ENCODE assay signal across 9 cellular contexts in the genomic region with DNA sequence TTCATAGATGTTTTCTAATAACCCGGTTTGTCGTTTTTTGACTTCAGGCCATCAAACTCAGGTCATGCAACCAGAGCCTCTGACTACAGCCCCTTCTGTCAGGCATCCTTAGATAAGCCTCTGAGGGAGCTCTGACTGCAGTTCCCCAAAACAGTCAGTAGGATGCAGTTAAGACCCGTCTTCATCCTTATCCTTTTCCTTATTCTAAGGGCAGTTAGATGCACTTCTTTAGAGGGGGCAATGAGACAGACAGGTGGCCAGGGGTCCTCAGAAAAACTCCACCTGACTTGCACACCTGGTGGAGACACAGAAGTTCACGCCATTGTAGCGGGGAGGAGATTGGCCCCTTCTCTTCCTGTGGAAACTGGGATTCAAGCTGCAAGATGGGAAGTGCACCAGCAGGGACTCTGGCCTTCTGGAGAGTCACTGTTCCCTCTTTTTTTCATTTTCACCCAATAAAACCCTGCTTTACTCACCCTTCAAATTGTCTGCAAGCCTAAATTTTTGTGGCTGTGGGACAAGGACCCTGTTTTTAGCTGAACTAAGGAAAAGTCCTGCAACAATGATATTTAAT.
DNase-seq lines count a peak whose midpoint lies in the region; ATAC-seq, FAIRE-seq and TF ChIP-seq lines count a peak whose summit lies in the region.
"Had no signal": no experiment of that assay in that cellular context is flagged by ENCODE, and none has a peak within 500 bp of the region (broad histone marks: within the 10 kb centered on the region; RNA-seq: fewer than 3 reads in every experiment).

No MANE protein-coding gene starts in this region.

- H3K27me3 ChIP-seq in OCI-LY1 (ENCODE audit: insufficient read depth, low read length): no peaks in the 10 kb centered on the region

- H3K36me3 Mint-ChIP-seq in activated naive CD4-positive, alpha-beta T cell treated with anti-CD3 and anti-CD28 coated beads, Interleukin-2, amount 50 U/mL, for 72 hours: no peaks in the 10 kb centered on the region

- no peak overlapping the region for H2AFZ ChIP-seq in OCI-LY1 (ENCODE audit: low read length)

- H3K4me2 ChIP-seq in A549 (no peak overlapping the region), OCI-LY1 (ENCODE audit: low read length) (no peak overlapping the region)

- no peaks in the 10 kb centered on the region for H4K20me1 ChIP-seq in OCI-LY1 (ENCODE audit: insufficient read depth, low read length)

- TF ChIP-seq CTCF in A549 (IDR thresholded peaks at IDR 0.05) (no peak), OCI-LY1 (IDR thresholded peaks at IDR 0.05; ENCODE audit: low read length) (peak; percentile 35; the same call in 1 of the 2 replicates), fibroblast of pulmonary artery (IDR thresholded peaks at IDR 0.05; ENCODE audit: low read length, missing control alignments) (peak; percentile 54)

- DNase-seq in A549 (ENCODE audit: low read depth in 1 of 2, low spot score in 1 of 2): peak; percentile 6 to 44
- peak; percentile 51 for DNase-seq in fibroblast of pulmonary artery (ENCODE audit: low read depth)
- no peak for DNase-seq in GM19239 (ENCODE audit: insufficient read length, low spot score)
- no peak for DNase-seq in activated naive CD4-positive, alpha-beta T cell treated with anti-CD3 and anti-CD28 coated beads, Interleukin-2, amount 50 U/mL, for 72 hours (ENCODE audit: low spot score in 2 of 2)
- DNase-seq in stimulated activated naive CD4-positive, alpha-beta T cell (lab: John Stamatoyannopoulos, UW): no peak
- DNase-seq: T1000 had no signal

- no peaks in the 10 kb centered on the region for H3F3A ChIP-seq in OCI-LY1 (ENCODE audit: insufficient read depth, low read length)

- no peak for FAIRE-seq in A549 (lab: Jason Lieb, UNC)
- FAIRE-seq in GM19239 (lab: Jason Lieb, UNC): no peak

- no peaks in the 10 kb centered on the region for H3K79me2 ChIP-seq in OCI-LY1 (ENCODE audit: insufficient read depth, low read length)

- no peak overlapping the region for H3K27ac ChIP-seq in A549
- H3K27ac ChIP-seq in OCI-LY1 (ENCODE audit: low read depth, low read length, poor library complexity, severe bottlenecking): no peak overlapping the region

- H3K9me2 ChIP-seq in OCI-LY1 (ENCODE audit: low read depth, low read length): no peaks in the 10 kb centered on the region

- CTCF ChIA-PET in A549 (lab: Yijun Ruan, JAX): no interaction called here

- no peaks in the 10 kb centered on the region for H3K36me3 ChIP-seq in OCI-LY1 (ENCODE audit: insufficient read depth, low read length)

- WGBS in A549 (ENCODE audit: missing lambda C conversion rate): 34% methylated on average over 5 of the region's 5 CpGs

- TF ChIP-seq POLR2A in A549 (IDR thresholded peaks at IDR 0.05; ENCODE audit: low read length): no peak

- no peak for TF ChIP-seq EP300 in A549 (IDR thresholded peaks at IDR 0.05)

- H3K4me1 ChIP-seq in A549 (no peaks in the 10 kb centered on the region), OCI-LY1 (ENCODE audit: insufficient read depth, low read length, severe bottlenecking) (no peaks in the 10 kb centered on the region)

- ATAC-seq in A549 (peak; percentile 90 to 96), GM19395 (IDR thresholded peaks at IDR 0.05; ENCODE audit: unreplicated experiment) (peak; percentile 68), HG03439 (IDR thresholded peaks at IDR 0.05; ENCODE audit: unreplicated experiment) (no peak)
- ATAC-seq in activated naive CD4-positive, alpha-beta T cell treated with anti-CD3 and anti-CD28 coated beads, Interleukin-2, amount 50 U/mL, for 72 hours: no peak

- peak in 1 of 2 experiments; percentile 34; a peak in 1 of 5 replicates for TF ChIP-seq RAD21 in A549 (conservative IDR thresholded peaks at IDR 0.05 in 1 of 2, IDR thresholded peaks at IDR 0.05 in 1 of 2)

- no peak overlapping the region for H3K27ac Mint-ChIP-seq in activated naive CD4-positive, alpha-beta T cell treated with anti-CD3 and anti-CD28 coated beads, Interleukin-2, amount 50 U/mL, for 72 hours

- POLR2A ChIA-PET in A549 (lab: Yijun Ruan, JAX): no interaction called here

- H3K9me3 ChIP-seq in A549 (no peaks in the 10 kb centered on the region), OCI-LY1 (ENCODE audit: low read length) (no peaks in the 10 kb centered on the region)

- H3K4me3 ChIP-seq in A549: no peak overlapping the region
- H3K4me3 ChIP-seq in OCI-LY1 (ENCODE audit: low read depth, low read length, poor library complexity, severe bottlenecking): no peak overlapping the region
- H3K4me3 ChIP-seq in fibroblast of pulmonary artery (replicated peaks; ENCODE audit: low read depth, low read length): no peak overlapping the region

- peaks cover 3 to 4% of the 10 kb centered on the region in 2 donors for H3K9me3 Mint-ChIP-seq in activated naive CD4-positive, alpha-beta T cell treated with anti-CD3 and anti-CD28 coated beads, Interleukin-2, amount 50 U/mL, for 72 hours

- H3K9ac ChIP-seq in OCI-LY1 (ENCODE audit: low read length): no peak overlapping the region

TF ChIP-seq in A549, 52 proteins besides CTCF, POLR2A, EP300 and RAD21:
- no peak for TF ChIP-seq HMGXB4 (CRISPR knock-in tag; IDR thresholded peaks at IDR 0.05; ENCODE audit: borderline replicate concordance)
- TF ChIP-seq, protein P1, sequence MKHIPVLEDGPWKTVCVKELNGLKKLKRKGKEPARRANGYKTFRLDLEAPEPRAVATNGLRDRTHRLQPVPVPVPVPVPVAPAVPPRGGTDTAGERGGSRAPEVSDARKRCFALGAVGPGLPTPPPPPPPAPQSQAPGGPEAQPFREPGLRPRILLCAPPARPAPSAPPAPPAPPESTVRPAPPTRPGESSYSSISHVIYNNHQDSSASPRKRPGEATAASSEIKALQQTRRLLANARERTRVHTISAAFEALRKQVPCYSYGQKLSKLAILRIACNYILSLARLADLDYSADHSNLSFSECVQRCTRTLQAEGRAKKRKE (CRISPR knock-in tag; IDR thresholded peaks at IDR 0.05; ENCODE audit: low read depth): no peak
- TF ChIP-seq CHD2 (IDR thresholded peaks at IDR 0.05; ENCODE audit: low read length, partially characterized antibody): no peak
- TF ChIP-seq HOXB5 (CRISPR knock-in tag; IDR thresholded peaks at IDR 0.05): no peak
- TF ChIP-seq TP53 (CRISPR knock-in tag; IDR thresholded peaks at IDR 0.05): no peak
- TF ChIP-seq, protein P2, sequence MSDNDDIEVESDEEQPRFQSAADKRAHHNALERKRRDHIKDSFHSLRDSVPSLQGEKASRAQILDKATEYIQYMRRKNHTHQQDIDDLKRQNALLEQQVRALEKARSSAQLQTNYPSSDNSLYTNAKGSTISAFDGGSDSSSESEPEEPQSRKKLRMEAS (IDR thresholded peaks at IDR 0.05): no peak
- TF ChIP-seq REST (IDR thresholded peaks at IDR 0.05): no peak
- no peak for TF ChIP-seq MAZ (IDR thresholded peaks at IDR 0.05; ENCODE audit: borderline replicate concordance, low read depth, low read length)

Comparison
In these comparisons a context has a peak if more than half of its experiments do, and no peak if none do; other contexts are left out.
1. ATAC-seq: peak in A549 (2 of 2) and GM19395 (single experiment); none in activated naive CD4-positive, alpha-beta T cell treated with anti-CD3 and anti-CD28 coated beads, Interleukin-2, amount 50 U/mL, for 72 hours (0 of 2) and HG03439 (single experiment).
2. DNase-seq: peak in A549 (2 of 2) and fibroblast of pulmonary artery (single experiment); none in GM19239 (single experiment), activated naive CD4-positive, alpha-beta T cell treated with anti-CD3 and anti-CD28 coated beads, Interleukin-2, amount 50 U/mL, for 72 hours (0 of 2) and stimulated activated naive CD4-positive, alpha-beta T cell (0 of 6).